Comparison of ENCODE assay signal across 24 cellular contexts in the genomic region with DNA sequence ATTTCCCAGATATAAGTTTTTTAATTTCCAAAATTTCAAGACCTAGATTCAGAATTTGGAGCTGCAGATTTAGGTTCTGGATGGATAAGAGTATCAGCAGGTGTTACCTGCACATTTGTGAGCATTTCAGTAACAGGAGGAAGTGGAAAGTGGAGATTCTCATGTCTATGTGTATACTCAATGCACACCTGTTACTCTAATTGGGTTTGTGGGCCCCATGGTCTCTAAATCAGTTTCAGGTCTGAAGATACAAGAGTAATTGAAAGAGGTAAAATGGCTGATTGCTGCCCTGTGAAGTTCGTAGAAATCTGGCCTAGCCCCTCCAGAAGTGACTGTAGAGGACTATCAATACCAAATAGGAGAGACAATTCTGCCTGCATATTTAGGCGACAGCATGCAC.
"Had no signal": no experiment of that assay in that cellular context is flagged by ENCODE, and none has a peak within 500 bp of the region (broad histone marks: within the 10 kb centered on the region; RNA-seq: fewer than 3 reads in every experiment).

No MANE protein-coding gene starts in this region.

- H3K4me3 Mint-ChIP-seq: T-cell had no signal

- H2AFZ ChIP-seq: PC-9 had no signal

- H3K27me3 ChIP-seq: Peyer's patch, SJSA1 had no signal

- DNase-seq: Kasumi-1, KBM-7, MV-4-11, NCI-H1048, NCI-H1105, NCI-H1417 treated with DMSO at 0.1 percent for 48 hours, NCI-H146, NCI-H1694 treated with DMSO at 0.1 percent for 48 hours, NCI-H1930, NCI-H2081, NCI-H2107, NCI-H2227 treated with DMSO at 0.1 percent for 48 hours, NCI-H524, NCI-H526 treated with DMSO at 0.1 percent for 48 hours, NCI-H748 treated with DMSO at 0.1 percent for 48 hours, OCI-M1, PC-9, Peyer's patch, Right ventricle myocardium superior, SIG-M5, SW 1271, T-cell had no signal

- H3K27me3 Mint-ChIP-seq: T-cell had no signal

- H3K4me1 ChIP-seq: Peyer's patch, SJSA1 had no signal

- H3K36me3 ChIP-seq: SJSA1 had no signal

- ATAC-seq: T-cell had no signal

- H3K27ac ChIP-seq: PC-9, Peyer's patch, SJSA1, SK-N-MC had no signal

- H3K4me2 ChIP-seq: PC-9 had no signal

- H3K27ac Mint-ChIP-seq: T-cell had no signal

- H3K4me3 ChIP-seq: PC-9, Peyer's patch, SJSA1, SK-N-MC had no signal
